In genomic region chr7:50659329-50659965, GRCh38 we compare ENCODE assay signal across 15 cellular contexts.
DNase-seq lines count a peak whose midpoint lies in the region; ATAC-seq and TF ChIP-seq lines count a peak whose summit lies in the region.
"Had no signal": no experiment of that assay in that cellular context is flagged by ENCODE, and none has a peak within 500 bp of the region (broad histone marks: within the 10 kb centered on the region; RNA-seq: fewer than 3 reads in every experiment).

No MANE protein-coding gene starts in this region.

- no peak for ATAC-seq in effector memory CD8-positive, alpha-beta T cell (replicated peaks)
- ATAC-seq in psoas muscle (no peak), HG03354 (IDR thresholded peaks at IDR 0.05; ENCODE audit: poor library complexity, severe bottlenecking, unreplicated experiment) (no peak)

- H3K27me3 Mint-ChIP-seq in activated CD4-positive, alpha-beta memory T cell treated with anti-CD3 and anti-CD28 coated beads, Interleukin-2, amount 10 ng/mL, durations not matched to agents 7 days and 5 days: peaks cover 6% of the 10 kb centered on the region
- H3K27me3 Mint-ChIP-seq in activated CD4-positive, alpha-beta memory T cell treated with anti-CD3 and anti-CD28 coated beads for 36 hours: peaks cover 2% of the 10 kb centered on the region
- no peaks in the 10 kb centered on the region for H3K27me3 Mint-ChIP-seq in CD8-positive, alpha-beta memory T cell
- H3K27me3 Mint-ChIP-seq in effector memory CD8-positive, alpha-beta T cell: no peaks in the 10 kb centered on the region

- CTCF ChIA-PET in activated CD4-positive, alpha-beta memory T cell treated with anti-CD3 and anti-CD28 coated beads, Interleukin-2, amount 10 ng/mL, durations not matched to agents 7 days and 5 days (lab: Charles Lee): interaction anchor here (1.3 to 3.7 kb wide), 3 partner anchors 19 to 567 kb away, joined by 4 to 14 read pairs (median 5); partner anchors contain the start of gene ZPBP
- CTCF ChIA-PET in activated CD4-positive, alpha-beta memory T cell treated with anti-CD3 and anti-CD28 coated beads for 36 hours (lab: Charles Lee): interaction anchor here (0.6 to 1.4 kb wide), 3 partner anchors 55 to 454 kb away, joined by 3 to 4 read pairs (median 3); no protein-coding TSS in a partner anchor
- CTCF ChIA-PET in CD8-positive, alpha-beta memory T cell (lab: Charles Lee): interaction anchor here (1.4 kb wide), 1 partner anchor 13 kb away, joined by 4 read pairs; no protein-coding TSS in a partner anchor

- H3K4me3 Mint-ChIP-seq in activated CD4-positive, alpha-beta memory T cell treated with anti-CD3 and anti-CD28 coated beads, Interleukin-2, amount 10 ng/mL, durations not matched to agents 7 days and 5 days: no peak overlapping the region
- H3K4me3 Mint-ChIP-seq in activated CD4-positive, alpha-beta memory T cell treated with anti-CD3 and anti-CD28 coated beads for 36 hours: no peak overlapping the region
- H3K4me3 Mint-ChIP-seq in CD8-positive, alpha-beta memory T cell: peak overlapping the region; percentile 40 to 96 (median 89)
- peak overlapping the region; percentile 90 to 96 for H3K4me3 Mint-ChIP-seq in effector memory CD8-positive, alpha-beta T cell
- H3K4me3 Mint-ChIP-seq: brain had no signal

- H3K36me3 Mint-ChIP-seq in activated CD4-positive, alpha-beta memory T cell treated with anti-CD3 and anti-CD28 coated beads, Interleukin-2, amount 10 ng/mL, durations not matched to agents 7 days and 5 days (ENCODE audit: low read depth): peaks cover 2% of the 10 kb centered on the region
- no peaks in the 10 kb centered on the region for H3K36me3 Mint-ChIP-seq in activated CD4-positive, alpha-beta memory T cell treated with anti-CD3 and anti-CD28 coated beads for 36 hours
- peaks cover 0 to 1% (median 0%) of the 10 kb centered on the region in 3 donors for H3K36me3 Mint-ChIP-seq in CD8-positive, alpha-beta memory T cell
- H3K36me3 Mint-ChIP-seq in effector memory CD8-positive, alpha-beta T cell (ENCODE audit: insufficient read depth): peaks cover 5% of the 10 kb centered on the region

- H3K27me3 ChIP-seq in CD8-positive, alpha-beta memory T cell (ENCODE audit: insufficient read depth, low read length, poor library complexity, severe bottlenecking): no peaks in the 10 kb centered on the region
- H3K27me3 ChIP-seq in psoas muscle (ENCODE audit: insufficient read depth in 3 of 3, low read length in 2 of 3) (no peaks in the 10 kb centered on the region), tibial nerve (no peaks in the 10 kb centered on the region)
- H3K27me3 ChIP-seq: ovary had no signal

- H3K27ac Mint-ChIP-seq in activated CD4-positive, alpha-beta memory T cell treated with anti-CD3 and anti-CD28 coated beads, Interleukin-2, amount 10 ng/mL, durations not matched to agents 7 days and 5 days: peak overlapping the region; percentile 96
- H3K27ac Mint-ChIP-seq in activated CD4-positive, alpha-beta memory T cell treated with anti-CD3 and anti-CD28 coated beads for 36 hours: no peak overlapping the region
- peak overlapping the region; percentile 67 to 98 (median 94) for H3K27ac Mint-ChIP-seq in CD8-positive, alpha-beta memory T cell
- peak overlapping the region; percentile 91 to 92 for H3K27ac Mint-ChIP-seq in effector memory CD8-positive, alpha-beta T cell

- no peaks in the 10 kb centered on the region for H3K36me3 ChIP-seq in CD8-positive, alpha-beta memory T cell (ENCODE audit: insufficient read depth, low read length)
- H3K36me3 ChIP-seq in psoas muscle (ENCODE audit: insufficient read depth in 1 of 2, low read depth in 1 of 2) (no peaks in the 10 kb centered on the region), tibial nerve (peaks cover 0 to 29% (median 0%) of the 10 kb centered on the region in 3 donors)
- H3K36me3 ChIP-seq: ovary had no signal

- H3K4me1 ChIP-seq in CD8-positive, alpha-beta memory T cell (ENCODE audit: insufficient read depth, low read length): peaks cover 49% of the 10 kb centered on the region
- peaks cover 85% of the 10 kb centered on the region for H3K4me1 ChIP-seq in psoas muscle
- H3K4me1 ChIP-seq in tibial nerve: peaks cover 0 to 54% (median 20%) of the 10 kb centered on the region in 4 donors

- H3K9me3 Mint-ChIP-seq in activated CD4-positive, alpha-beta memory T cell treated with anti-CD3 and anti-CD28 coated beads, Interleukin-2, amount 10 ng/mL, durations not matched to agents 7 days and 5 days: no peaks in the 10 kb centered on the region
- no peaks in the 10 kb centered on the region for H3K9me3 Mint-ChIP-seq in activated CD4-positive, alpha-beta memory T cell treated with anti-CD3 and anti-CD28 coated beads for 36 hours
- no peaks in the 10 kb centered on the region for H3K9me3 Mint-ChIP-seq in CD8-positive, alpha-beta memory T cell
- H3K9me3 Mint-ChIP-seq in effector memory CD8-positive, alpha-beta T cell: no peaks in the 10 kb centered on the region
- H3K9me3 Mint-ChIP-seq: brain had no signal

- peaks cover 71% of the 10 kb centered on the region for H3K4me1 Mint-ChIP-seq in activated CD4-positive, alpha-beta memory T cell treated with anti-CD3 and anti-CD28 coated beads, Interleukin-2, amount 10 ng/mL, durations not matched to agents 7 days and 5 days
- peaks cover 52% of the 10 kb centered on the region for H3K4me1 Mint-ChIP-seq in activated CD4-positive, alpha-beta memory T cell treated with anti-CD3 and anti-CD28 coated beads for 36 hours (ENCODE audit: low read depth)
- H3K4me1 Mint-ChIP-seq in CD8-positive, alpha-beta memory T cell: peaks cover 50 to 51% (median 50%) of the 10 kb centered on the region in 3 donors
- peaks cover 52% of the 10 kb centered on the region in 2 donors for H3K4me1 Mint-ChIP-seq in effector memory CD8-positive, alpha-beta T cell (ENCODE audit: low read depth in 2 of 2)

- TF ChIP-seq POLR2A in tibial nerve (IDR thresholded peaks at IDR 0.05): no peak

- intact Hi-C loops in activated CD4-positive, alpha-beta memory T cell treated with anti-CD3 and anti-CD28 coated beads for 36 hours (cut with micrococcal nuclease): no loop called here
- intact Hi-C loops in psoas muscle (cut with DNase I): loop anchor here (5.0 to 10.0 kb wide), 2 partner anchors 135 to 157 kb away; no protein-coding TSS in a partner anchor

- no peak for TF ChIP-seq CTCF in psoas muscle (IDR thresholded peaks at IDR 0.05)
- TF ChIP-seq CTCF in tibial nerve (IDR thresholded peaks at IDR 0.05): no peak

- WGBS in psoas muscle, 3 donors: 65 to 71% (median 69%) methylated on average over 17 of the region's 17 CpGs
- 93 to 95% methylated on average over 16 to 17 of the region's 17 CpGs for WGBS in tibial nerve, 2 donors

- POLR2A ChIA-PET in activated CD4-positive, alpha-beta memory T cell treated with anti-CD3 and anti-CD28 coated beads, Interleukin-2, amount 10 ng/mL, durations not matched to agents 7 days and 5 days (lab: Charles Lee): interaction anchor here (1.0 to 3.2 kb wide), 7 partner anchors 8 to 80 kb away, joined by 3 to 10 read pairs (median 3); no protein-coding TSS in a partner anchor
- POLR2A ChIA-PET in activated CD4-positive, alpha-beta memory T cell treated with anti-CD3 and anti-CD28 coated beads for 36 hours (lab: Charles Lee): interaction anchor here (0.7 kb wide), 1 partner anchor 11 kb away, joined by 3 read pairs; no protein-coding TSS in a partner anchor
- POLR2A ChIA-PET in CD8-positive, alpha-beta memory T cell (lab: Charles Lee): interaction anchor here (0.5 to 0.6 kb wide), 2 partner anchors 41 to 51 kb away, joined by 3 read pairs; no protein-coding TSS in a partner anchor

- no peak for TF ChIP-seq EP300 in tibial nerve (IDR thresholded peaks at IDR 0.05)

- H3K9me3 ChIP-seq in CD8-positive, alpha-beta memory T cell (ENCODE audit: low read length): no peaks in the 10 kb centered on the region
- H3K9me3 ChIP-seq in psoas muscle (no peaks in the 10 kb centered on the region), tibial nerve (no peaks in the 10 kb centered on the region)
- H3K9me3 ChIP-seq: mucosa of descending colon, ovary had no signal

- no peak for DNase-seq in activated CD4-positive, alpha-beta memory T cell treated with anti-CD3 and anti-CD28 coated beads, Interleukin-2, amount 10 ng/mL, durations not matched to agents 7 days and 5 days
- DNase-seq in activated CD4-positive, alpha-beta memory T cell treated with anti-CD3 and anti-CD28 coated beads for 36 hours: no peak
- DNase-seq in CD8-positive, alpha-beta memory T cell: no peak
- DNase-seq in effector memory CD8-positive, alpha-beta T cell: no peak
- DNase-seq in psoas muscle: no peak
- no peak for DNase-seq in tibial nerve (ENCODE audit: low spot score in 2 of 2)
- DNase-seq in hepatic stellate cell (ENCODE audit: low spot score): no peak
- DNase-seq: COR-L47, NCI-H2029, NCI-H510A, ovary, SIG-M5 had no signal

- no peak overlapping the region for H3K27ac ChIP-seq in CD8-positive, alpha-beta memory T cell (ENCODE audit: low read depth, low read length)
- H3K27ac ChIP-seq in psoas muscle: peak overlapping the region; percentile 96
- H3K27ac ChIP-seq in tibial nerve: no peak overlapping the region
- H3K27ac ChIP-seq: ovary had no signal

- peak overlapping the region; percentile 46 for H3K4me3 ChIP-seq in CD8-positive, alpha-beta memory T cell (ENCODE audit: low read length)
- H3K4me3 ChIP-seq in psoas muscle (no peak overlapping the region), tibial nerve (no peak overlapping the region)
- H3K4me3 ChIP-seq: mucosa of descending colon, ovary had no signal

Comparison
In these comparisons a context has a peak if more than half of its experiments do, and no peak if none do; other contexts are left out.
1. H3K4me3 Mint-ChIP-seq: peak in CD8-positive, alpha-beta memory T cell (7 of 7) and effector memory CD8-positive, alpha-beta T cell (2 of 2); none in activated CD4-positive, alpha-beta memory T cell treated with anti-CD3 and anti-CD28 coated beads, Interleukin-2, amount 10 ng/mL, durations not matched to agents 7 days and 5 days (single experiment) and activated CD4-positive, alpha-beta memory T cell treated with anti-CD3 and anti-CD28 coated beads for 36 hours (single experiment).